ENCODE assay signal across 10 cellular contexts in the genomic region with DNA sequence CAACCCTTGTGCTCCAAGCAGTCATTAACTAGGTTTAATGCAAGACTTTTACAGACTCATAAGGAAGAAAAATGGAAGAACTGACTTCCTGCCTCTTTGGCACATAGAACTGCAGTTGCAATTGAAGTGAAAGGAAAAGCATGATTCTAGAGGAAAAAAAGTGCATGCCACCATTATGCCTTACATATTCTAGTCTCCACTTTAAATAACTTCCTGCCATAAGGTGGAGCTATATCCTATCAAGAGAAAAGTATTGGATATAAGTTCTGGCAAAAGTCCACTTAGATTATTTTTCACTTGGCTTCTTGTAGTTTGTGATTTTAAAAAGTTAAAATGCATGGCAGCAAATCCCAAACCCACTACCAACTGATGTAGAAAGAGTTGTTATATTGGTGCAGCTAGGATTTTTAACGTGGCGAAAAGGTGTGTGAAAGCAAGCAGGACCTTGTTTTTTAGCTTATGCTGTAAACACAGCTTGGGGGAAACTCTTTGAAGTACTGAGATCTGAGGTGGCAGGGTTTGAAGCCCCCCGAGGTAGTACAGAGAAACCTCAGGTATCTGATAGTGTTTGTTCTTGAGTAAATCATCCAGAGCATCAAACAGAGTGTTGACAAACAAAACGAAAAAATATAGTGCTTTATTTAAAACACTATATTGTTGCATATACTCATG.
DNase-seq lines count a peak whose midpoint lies in the region; ATAC-seq, FAIRE-seq and TF ChIP-seq lines count a peak whose summit lies in the region.
"Had no signal": no experiment of that assay in that cellular context is flagged by ENCODE, and none has a peak within 500 bp of the region (broad histone marks: within the 10 kb centered on the region; RNA-seq: fewer than 3 reads in every experiment).

No MANE protein-coding gene starts in this region.

- peak; percentile 13; the same call in 1 of the 2 replicates for TF ChIP-seq RAD21 in GM12878 (IDR thresholded peaks at IDR 0.05; ENCODE audit: insufficient read depth, low read depth, low read length)

- H3K9ac ChIP-seq in GM12878 (ENCODE audit: control insufficient read depth, insufficient read depth, low read length), result no peak overlapping the region
- H3K9ac ChIP-seq in mesenchymal stem cell (ENCODE audit: low read length), result no peak overlapping the region

- no peaks in the 10 kb centered on the region for H3K4me1 Mint-ChIP-seq in activated CD8-positive, alpha-beta memory T cell treated with anti-CD3 and anti-CD28 coated beads, Interleukin-2, amount 10 ng/mL, durations not matched to agents 7 days and 5 days

- H4K91ac ChIP-seq in mesenchymal stem cell (ENCODE audit: low read length), result no peak overlapping the region

- in situ Hi-C loops in GM12878 (cut with MboI), result no loop called here

- no peak overlapping the region for H2AFZ ChIP-seq in GM12878 (ENCODE audit: control insufficient read depth, low read depth, low read length)
- no peak overlapping the region for H2AFZ ChIP-seq in mesenchymal stem cell (ENCODE audit: low read depth, low read length)

- H2BK12ac ChIP-seq in mesenchymal stem cell (ENCODE audit: low read length in 2 of 2), result no peak overlapping the region

- H3K36me3 ChIP-seq in GM12878 (ENCODE audit: control insufficient read depth in 2 of 2, insufficient read depth in 2 of 2, low read length in 1 of 2), result no peaks in the 10 kb centered on the region
- H3K36me3 ChIP-seq in mesenchymal stem cell (ENCODE audit: control insufficient read depth in 1 of 2, insufficient read depth in 2 of 2, low read depth in 1 of 2, low read length in 2 of 2), result no peaks in the 10 kb centered on the region
- H3K36me3 ChIP-seq in stomach, result no peaks in the 10 kb centered on the region
- H3K36me3 ChIP-seq in esophagus squamous epithelium, result no peaks in the 10 kb centered on the region

- H3K4me1 ChIP-seq in GM12878 (ENCODE audit: control insufficient read depth, insufficient read depth, low read length), result no peaks in the 10 kb centered on the region
- no peaks in the 10 kb centered on the region for H3K4me1 ChIP-seq in mesenchymal stem cell (ENCODE audit: control insufficient read depth, insufficient read depth, low read depth, low read length)
- H3K4me1 ChIP-seq in stomach, result no peaks in the 10 kb centered on the region
- peaks cover 0 to 11% (median 0%) of the 10 kb centered on the region in 3 donors for H3K4me1 ChIP-seq in esophagus squamous epithelium

- H3K9me3 ChIP-seq in GM12878 (replicated peaks; ENCODE audit: control insufficient read depth, insufficient read depth, low read length), result no peaks in the 10 kb centered on the region
- H3K9me3 ChIP-seq in mesenchymal stem cell (ENCODE audit: control insufficient read depth, low read length), result no peaks in the 10 kb centered on the region
- H3K9me3 ChIP-seq in stomach, result no peaks in the 10 kb centered on the region
- no peaks in the 10 kb centered on the region for H3K9me3 ChIP-seq in esophagus squamous epithelium

- H2BK15ac ChIP-seq in mesenchymal stem cell (ENCODE audit: low read depth, poor library complexity, severe bottlenecking), result no peak overlapping the region

- H3K79me1 ChIP-seq in mesenchymal stem cell (replicated peaks; ENCODE audit: low read length, poor library complexity, severe bottlenecking), result no peaks in the 10 kb centered on the region

- ATAC-seq in GM12878, result peak; percentile 48
- no peak for ATAC-seq in activated CD8-positive, alpha-beta memory T cell treated with anti-CD3 and anti-CD28 coated beads, Interleukin-2, amount 10 ng/mL, durations not matched to agents 7 days and 5 days
- ATAC-seq: sciatic nerve had no signal

- H3K27ac ChIP-seq in GM12878 (ENCODE audit: control insufficient read depth, insufficient read depth) (no peak overlapping the region), mesenchymal stem cell (ENCODE audit: low read length, poor library complexity, severe bottlenecking) (no peak overlapping the region), stomach (no peak overlapping the region), esophagus squamous epithelium (no peak overlapping the region)

- 36% methylated on average over 4 of the region's 4 CpGs for WGBS in GM12878 (ENCODE audit: insufficient coverage, insufficient replicate concordance, low lambda C conversion rate, missing lambda C conversion rate)
- WGBS in mesenchymal stem cell, result 46% methylated on average over 3 of the region's 4 CpGs
- WGBS in stomach, 5 donors, result 24 to 35% (median 30%) methylated on average over 4 of the region's 4 CpGs
- 40 to 44% methylated on average over 4 of the region's 4 CpGs for WGBS in esophagus squamous epithelium, 2 donors

- FAIRE-seq in GM12878 (lab: Jason Lieb, UNC), result no peak

- no peaks in the 10 kb centered on the region for H3K27me3 ChIP-seq in GM12878 (replicated peaks in 1 of 2; ENCODE audit: control insufficient read depth in 2 of 2, insufficient read depth in 2 of 2, low read length in 1 of 2)
- no peaks in the 10 kb centered on the region for H3K27me3 ChIP-seq in mesenchymal stem cell (ENCODE audit: control insufficient read depth in 1 of 2, insufficient read depth in 1 of 2, low read length in 2 of 2)
- H3K27me3 ChIP-seq in stomach, result no peaks in the 10 kb centered on the region
- H3K27me3 ChIP-seq in esophagus squamous epithelium, result no peaks in the 10 kb centered on the region

- H2BK120ac ChIP-seq in mesenchymal stem cell (ENCODE audit: low read depth, low read length), result no peak overlapping the region

- TF ChIP-seq EP300 in GM12878 (IDR thresholded peaks at IDR 0.05; ENCODE audit: borderline replicate concordance in 1 of 2, control insufficient read depth in 1 of 2, low read depth in 2 of 2, low read length in 2 of 2) (no peak), stomach (IDR thresholded peaks at IDR 0.05) (no peak)

- POLR2A ChIA-PET in GM12878 (lab: Charles Lee), result no interaction called here

- no peaks in the 10 kb centered on the region for H3K27me3 Mint-ChIP-seq in activated CD8-positive, alpha-beta memory T cell treated with anti-CD3 and anti-CD28 coated beads, Interleukin-2, amount 10 ng/mL, durations not matched to agents 7 days and 5 days

- CTCF ChIA-PET in GM12878 (lab: Yijun Ruan, JAX), result interaction anchor here (0.7 to 4.0 kb wide), 11 partner anchors 9 to 1110 kb away, joined by 3 to 28 read pairs (median 4); no protein-coding TSS in a partner anchor
- CTCF ChIA-PET in activated CD8-positive, alpha-beta memory T cell treated with anti-CD3 and anti-CD28 coated beads, Interleukin-2, amount 10 ng/mL, durations not matched to agents 7 days and 5 days (lab: Charles Lee), result no interaction called here

- TF ChIP-seq CTCF in LNCAP (IDR thresholded peaks at IDR 0.05), result peak; percentile 60
- TF ChIP-seq CTCF in GM12878 (IDR thresholded peaks at IDR 0.05 in 2 of 3, conservative IDR thresholded peaks at IDR 0.05 in 1 of 3; ENCODE audit: control insufficient read depth in 2 of 3, extremely low read depth in 1 of 3, insufficient read depth in 1 of 3, low read depth in 3 of 3, low read length in 3 of 3), result peak in 2 of 3 experiments; percentile 9 to 35; a peak in 2 of 6 replicates
- TF ChIP-seq CTCF in stomach (IDR thresholded peaks at IDR 0.05), result no peak
- peak in 3 of 6 experiments; percentile 21 to 52 (median 22) for TF ChIP-seq CTCF in esophagus squamous epithelium (IDR thresholded peaks at IDR 0.05)

- no peaks in the 10 kb centered on the region for H3K9me3 Mint-ChIP-seq in activated CD8-positive, alpha-beta memory T cell treated with anti-CD3 and anti-CD28 coated beads, Interleukin-2, amount 10 ng/mL, durations not matched to agents 7 days and 5 days (ENCODE audit: low read depth)

- no peak overlapping the region for H3K4me3 Mint-ChIP-seq in activated CD8-positive, alpha-beta memory T cell treated with anti-CD3 and anti-CD28 coated beads, Interleukin-2, amount 10 ng/mL, durations not matched to agents 7 days and 5 days

- no peak overlapping the region for H3K27ac Mint-ChIP-seq in activated CD8-positive, alpha-beta memory T cell treated with anti-CD3 and anti-CD28 coated beads, Interleukin-2, amount 10 ng/mL, durations not matched to agents 7 days and 5 days

- H3K4me3 ChIP-seq in GM12878, result no peak overlapping the region
- H3K4me3 ChIP-seq in mesenchymal stem cell (ENCODE audit: insufficient read depth in 1 of 2, low read depth in 1 of 2, low read length in 2 of 2), result no peak overlapping the region
- no peak overlapping the region for H3K4me3 ChIP-seq in stomach
- no peak overlapping the region for H3K4me3 ChIP-seq in esophagus squamous epithelium

- H3K79me2 ChIP-seq in GM12878 (ENCODE audit: control insufficient read depth, insufficient read depth, low read length), result no peaks in the 10 kb centered on the region

- intact Hi-C loops in GM12878 (cut with micrococcal nuclease; ENCODE audit: unreplicated experiment), result loop anchor here (10.0 kb wide), 1 partner anchor 295 kb away; no protein-coding TSS in a partner anchor
- intact Hi-C loops in stomach (cut with DNase I; ENCODE audit: low total_unique reads), result no loop called here
- intact Hi-C loops in esophagus squamous epithelium (cut with DNase I), result no loop called here

- H3K14ac ChIP-seq in mesenchymal stem cell (ENCODE audit: low read length in 2 of 2), result no peak overlapping the region

- DNase-seq in Daoy (ENCODE audit: low read depth) (peak; percentile 21), GM12878 (ENCODE audit: low read depth, low spot score) (no peak), mesenchymal stem cell (peak; percentile 56), stomach (no peak), esophagus squamous epithelium (lab: John Stamatoyannopoulos, UW) (no peak), NCI-H1694 (lab: John Stamatoyannopoulos, UW) (no peak)
- DNase-seq in activated CD8-positive, alpha-beta memory T cell treated with anti-CD3 and anti-CD28 coated beads, Interleukin-2, amount 10 ng/mL, durations not matched to agents 7 days and 5 days, result no peak
- DNase-seq: NCI-H446 treated with DMSO at 0.1 percent for 48 hours had no signal

- H2BK5ac ChIP-seq in mesenchymal stem cell (ENCODE audit: low read depth, low read length, poor library complexity, severe bottlenecking), result no peak overlapping the region

- no peak for TF ChIP-seq POLR2A in GM12878 (IDR thresholded peaks at IDR 0.05; ENCODE audit: low read depth, low read length)
- no peak for TF ChIP-seq POLR2A in stomach (IDR thresholded peaks at IDR 0.05)
- no peak for TF ChIP-seq POLR2A in esophagus squamous epithelium (IDR thresholded peaks at IDR 0.05)

- no peak overlapping the region for H3K4ac ChIP-seq in mesenchymal stem cell (ENCODE audit: low read depth in 1 of 2, low read length in 2 of 2)

- H3K4me2 ChIP-seq in GM12878 (ENCODE audit: control insufficient read depth, insufficient read depth), result no peak overlapping the region
- no peak overlapping the region for H3K4me2 ChIP-seq in mesenchymal stem cell (ENCODE audit: low read length, poor library complexity, severe bottlenecking)

- no peak overlapping the region for H4K8ac ChIP-seq in mesenchymal stem cell (ENCODE audit: low read length)

- RAD21 ChIA-PET in GM12878 (lab: Charles Lee; ENCODE audit: unreplicated experiment), result interaction anchor here (0.6 to 3.2 kb wide), 8 partner anchors 49 to 1110 kb away, joined by 3 to 17 read pairs (median 5); no protein-coding TSS in a partner anchor

- no peak overlapping the region for H2AK5ac ChIP-seq in mesenchymal stem cell (ENCODE audit: low read length, severe bottlenecking)

- no peak overlapping the region for H3K18ac ChIP-seq in mesenchymal stem cell (ENCODE audit: low read depth in 1 of 2, low read length in 2 of 2)

- SMC1A ChIA-PET in GM12878 (lab: Charles Lee; ENCODE audit: uncharacterized antibody, unreplicated experiment), result interaction anchor here (0.8 to 4.3 kb wide), 13 partner anchors 10 to 363 kb away, joined by 3 to 21 read pairs (median 4); no protein-coding TSS in a partner anchor

- no peak overlapping the region for H3K23ac ChIP-seq in mesenchymal stem cell (ENCODE audit: low read length in 2 of 2)

- H4K20me1 ChIP-seq in GM12878 (ENCODE audit: control insufficient read depth, insufficient read depth), result no peaks in the 10 kb centered on the region

- no TSS peak for BruUV-seq in GM12878 (replicated peaks; lab: Mats Ljungman, UMichigan)

- H3K36me3 Mint-ChIP-seq in activated CD8-positive, alpha-beta memory T cell treated with anti-CD3 and anti-CD28 coated beads, Interleukin-2, amount 10 ng/mL, durations not matched to agents 7 days and 5 days, result no peaks in the 10 kb centered on the region

Comparison
In these comparisons a context has a peak if more than half of its experiments do, and no peak if none do; other contexts are left out.
1. DNase-seq: peak in Daoy (single experiment) and mesenchymal stem cell (single experiment); none in GM12878 (single experiment), stomach (single experiment), esophagus squamous epithelium (single experiment), activated CD8-positive, alpha-beta memory T cell treated with anti-CD3 and anti-CD28 coated beads, Interleukin-2, amount 10 ng/mL, durations not matched to agents 7 days and 5 days (single experiment) and NCI-H1694 (single experiment).
2. CTCF ChIP-seq: peak in LNCAP (single experiment) and GM12878 (2 of 3); none in stomach (0 of 7).